Comparison of ENCODE assay signal across 9 cellular contexts in the genomic region with DNA sequence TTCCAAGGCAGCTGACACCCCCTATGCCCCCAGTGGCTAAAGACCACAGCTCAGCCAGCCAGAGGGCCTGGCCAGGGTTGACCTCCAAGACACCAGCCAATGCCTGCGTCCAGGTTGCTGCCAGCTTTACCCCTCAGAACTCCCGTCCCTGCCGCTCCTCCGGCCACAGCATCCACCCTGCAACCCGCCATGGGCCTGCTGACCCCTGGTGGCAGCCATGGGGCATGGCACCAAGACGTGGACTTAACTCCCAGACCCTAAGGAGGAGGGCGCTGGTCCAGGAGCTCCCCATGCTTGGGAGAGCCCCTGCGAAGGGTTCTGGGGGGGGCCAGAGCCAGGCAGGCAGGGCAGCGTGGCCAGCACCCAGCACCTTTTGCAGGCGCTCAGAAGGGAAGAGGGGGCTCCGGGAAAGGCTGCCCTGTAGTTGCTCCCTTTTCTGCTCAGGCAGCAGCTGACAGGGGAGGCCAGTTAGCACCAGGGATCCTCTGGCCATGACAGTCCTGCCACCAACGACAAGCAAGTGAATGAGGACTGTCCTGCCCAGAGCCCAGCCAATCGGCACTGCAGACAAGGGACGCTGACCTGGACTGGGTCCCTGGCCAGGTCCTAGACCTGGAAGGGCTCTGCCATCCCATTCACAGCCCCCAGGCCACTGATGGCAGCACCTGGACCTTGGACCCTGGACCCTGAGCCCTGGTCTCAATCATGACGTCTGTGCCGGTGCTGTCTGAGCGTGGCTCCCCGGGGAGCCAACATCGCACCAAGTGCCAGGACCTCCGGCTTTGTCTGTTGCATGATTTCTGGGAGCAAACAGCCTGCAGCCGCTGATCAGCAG.
DNase-seq lines count a peak whose midpoint lies in the region; ATAC-seq and TF ChIP-seq lines count a peak whose summit lies in the region.
"Had no signal": no experiment of that assay in that cellular context is flagged by ENCODE, and none has a peak within 500 bp of the region (broad histone marks: within the 10 kb centered on the region; RNA-seq: fewer than 3 reads in every experiment).

No MANE protein-coding gene starts in this region.

- H3K9ac ChIP-seq in H9 (ENCODE audit: extremely low read depth, insufficient read length, low read length), result no peak overlapping the region
- H3K9ac ChIP-seq in colonic mucosa (ENCODE audit: low read depth in 2 of 2, low read length in 2 of 2), result no peak overlapping the region

- intact Hi-C loops in colonic mucosa (cut with DNase I) (loop anchor here (2.0 to 5.0 kb wide), 2 partner anchors 109 to 239 kb away; no protein-coding TSS in a partner anchor), lower lobe of right lung (cut with DNase I) (no loop called here)

- no peaks in the 10 kb centered on the region for H3K79me1 ChIP-seq in H9 (ENCODE audit: insufficient read depth, low read depth, low read length, poor library complexity, severe bottlenecking)

- H3K27me3 ChIP-seq in H9 (ENCODE audit: insufficient read depth, low read length), result no peaks in the 10 kb centered on the region
- no peaks in the 10 kb centered on the region for H3K27me3 ChIP-seq in colonic mucosa
- H3K27me3 ChIP-seq in lower lobe of right lung (ENCODE audit: low read depth), result peaks cover 41% of the 10 kb centered on the region

- no peak overlapping the region for H3K4me2 ChIP-seq in H9 (ENCODE audit: insufficient read depth, insufficient read length, low read length)

- no peak overlapping the region for H3K18ac ChIP-seq in H9 (ENCODE audit: insufficient read length, low read depth, low read length)

- H3K27ac Mint-ChIP-seq in H9, result no peak overlapping the region
- H3K27ac Mint-ChIP-seq: T-helper 1 cell treated with Interleukin-12 subunit alpha and Interleukin-12 subunit beta and Interleukin-4 antibody, amounts not matched to agents 30 μg/mL and 1 μg/mL, for 36 hours had no signal

- H3K9me3 ChIP-seq in H9 (ENCODE audit: control insufficient read depth, low read depth, low read length), result no peaks in the 10 kb centered on the region
- no peaks in the 10 kb centered on the region for H3K9me3 ChIP-seq in colonic mucosa
- H3K9me3 ChIP-seq in lower lobe of right lung, result no peaks in the 10 kb centered on the region

- WGBS in H9 (ENCODE audit: extremely low coverage, insufficient read length, low lambda C conversion rate), result no CpG with 5 or more reads among the region's 21 CpGs

- no peak overlapping the region for H3K23ac ChIP-seq in H9 (ENCODE audit: insufficient read length, low read depth, low read length)

- H4K8ac ChIP-seq in H9 (replicated peaks; ENCODE audit: insufficient read length, low read depth, low read length), result no peak overlapping the region

- no peak overlapping the region for H2BK5ac ChIP-seq in H9 (ENCODE audit: insufficient read length, low read length)

- peaks cover 5 to 8% of the 10 kb centered on the region in 2 experiments; a peak in 3 of 5 replicates for H3K9me3 Mint-ChIP-seq in H9
- H3K9me3 Mint-ChIP-seq: T-helper 1 cell treated with Interleukin-12 subunit alpha and Interleukin-12 subunit beta and Interleukin-4 antibody, amounts not matched to agents 30 μg/mL and 1 μg/mL, for 36 hours had no signal

- H3K27me3 Mint-ChIP-seq in H9 (ENCODE audit: low read depth), result peaks cover 7% of the 10 kb centered on the region

- H3K4ac ChIP-seq in H9 (ENCODE audit: low read depth, low read length), result no peak overlapping the region

- ATAC-seq in lower lobe of right lung, result peak; percentile 78 to 81
- ATAC-seq in GM19452 (IDR thresholded peaks at IDR 0.05; ENCODE audit: unreplicated experiment), result no peak

- no peak overlapping the region for H2BK20ac ChIP-seq in H9 (ENCODE audit: low read depth, low read length, poor library complexity, severe bottlenecking)

- H3K4me3 ChIP-seq in colonic mucosa, result no peak overlapping the region
- no peak overlapping the region for H3K4me3 ChIP-seq in lower lobe of right lung

- H2AK5ac ChIP-seq in H9 (ENCODE audit: insufficient read length, low read length), result no peak overlapping the region

- H3K4me3 Mint-ChIP-seq in H9, result no peak overlapping the region
- H3K4me3 Mint-ChIP-seq: T-helper 1 cell treated with Interleukin-12 subunit alpha and Interleukin-12 subunit beta and Interleukin-4 antibody, amounts not matched to agents 30 μg/mL and 1 μg/mL, for 36 hours had no signal

- no peak overlapping the region for H2AFZ ChIP-seq in H9 (ENCODE audit: low read length)

- H3K23me2 ChIP-seq in H9 (ENCODE audit: insufficient read length, low read depth, low read length, poor library complexity, severe bottlenecking), result no peaks in the 10 kb centered on the region

- no peak overlapping the region for H4K5ac ChIP-seq in H9 (ENCODE audit: insufficient read length, low read depth, low read length)

- H3K36me3 ChIP-seq in colonic mucosa (no peaks in the 10 kb centered on the region), lower lobe of right lung (no peaks in the 10 kb centered on the region)

- peaks cover 9 to 22% of the 10 kb centered on the region in 2 experiments for H3K4me1 Mint-ChIP-seq in H9

- H2BK120ac ChIP-seq in H9 (ENCODE audit: low read depth, low read length, poor library complexity, severe bottlenecking), result no peak overlapping the region

- no peak overlapping the region for H2BK15ac ChIP-seq in H9 (ENCODE audit: low read depth, low read length)

- H4K91ac ChIP-seq in H9 (ENCODE audit: insufficient read length, low read depth, low read length), result no peak overlapping the region

- DNase-seq in D341Med (ENCODE audit: low spot score) (peak; percentile 89), H9 (peak; percentile 92), NCI-H2227 (lab: John Stamatoyannopoulos, UW; ENCODE audit: unreplicated experiment) (peak; percentile 85), colonic mucosa (peak; percentile 47), lower lobe of right lung (peak; percentile 72)
- DNase-seq in activated CD4-positive, alpha-beta T cell treated with anti-CD3 and anti-CD28 coated beads for 48 hours, result peak; percentile 70
- peak; percentile 15 to 42 (median 35) for DNase-seq in stimulated activated CD4-positive, alpha-beta T cell treated with anti-CD3 and anti-CD28 coated beads, TNF-alpha, amount 100 ng/mL, for 48 hours (ENCODE audit: low read depth in 3 of 3)

- H3K14ac ChIP-seq in H9 (ENCODE audit: insufficient read depth, low read length), result peak overlapping the region; percentile 55; the same call in 1 of the 2 replicates

- H3K56ac ChIP-seq in H9 (ENCODE audit: insufficient read length, low read depth, low read length), result no peak overlapping the region

- peaks cover 0 to 6% (median 3%) of the 10 kb centered on the region in 3 experiments; a peak in 3 of 7 replicates for H3K36me3 Mint-ChIP-seq in H9 (ENCODE audit: insufficient read depth in 1 of 3, low read depth in 3 of 3)

- no peak overlapping the region for H3T11ph ChIP-seq in H9 (ENCODE audit: low read length)

- no peak overlapping the region for H2BK12ac ChIP-seq in H9 (ENCODE audit: insufficient read length, low read depth, low read length)

- H3K79me2 ChIP-seq in H9 (ENCODE audit: insufficient read depth, low read length), result no peaks in the 10 kb centered on the region

- peak; percentile 99 for TF ChIP-seq CTCF in H9 (conservative IDR thresholded peaks at IDR 0.05)
- peak; percentile 94 for TF ChIP-seq CTCF in colonic mucosa (IDR thresholded peaks at IDR 0.05)
- TF ChIP-seq CTCF in lower lobe of right lung (IDR thresholded peaks at IDR 0.05), result peak; percentile 92

- peaks cover 7% of the 10 kb centered on the region for H3K4me1 ChIP-seq in H9 (ENCODE audit: insufficient read depth, low read length)
- H3K4me1 ChIP-seq in colonic mucosa, result no peaks in the 10 kb centered on the region
- no peaks in the 10 kb centered on the region for H3K4me1 ChIP-seq in lower lobe of right lung

- no peaks in the 10 kb centered on the region for H4K20me1 ChIP-seq in H9 (ENCODE audit: control insufficient read depth, insufficient read depth, insufficient read length)

- H3K27ac ChIP-seq in H9 (ENCODE audit: insufficient read length, low read depth, low read length), result no peak overlapping the region
- H3K27ac ChIP-seq in colonic mucosa, result no peak overlapping the region
- no peak overlapping the region for H3K27ac ChIP-seq in lower lobe of right lung

Comparison
In these comparisons a context has a peak if more than half of its experiments do, and no peak if none do; other contexts are left out.
1. DNase-seq: peak in every context shown above with its lines; median percentile 92 in H9; 89 in D341Med; 85 in NCI-H2227; 72 in lower lobe of right lung; 70 in activated CD4-positive, alpha-beta T cell treated with anti-CD3 and anti-CD28 coated beads for 48 hours; 47 in colonic mucosa; 35 in stimulated activated CD4-positive, alpha-beta T cell treated with anti-CD3 and anti-CD28 coated beads, TNF-alpha, amount 100 ng/mL, for 48 hours.